Comparison of ENCODE assay signal across 8 cellular contexts in the genomic region with DNA sequence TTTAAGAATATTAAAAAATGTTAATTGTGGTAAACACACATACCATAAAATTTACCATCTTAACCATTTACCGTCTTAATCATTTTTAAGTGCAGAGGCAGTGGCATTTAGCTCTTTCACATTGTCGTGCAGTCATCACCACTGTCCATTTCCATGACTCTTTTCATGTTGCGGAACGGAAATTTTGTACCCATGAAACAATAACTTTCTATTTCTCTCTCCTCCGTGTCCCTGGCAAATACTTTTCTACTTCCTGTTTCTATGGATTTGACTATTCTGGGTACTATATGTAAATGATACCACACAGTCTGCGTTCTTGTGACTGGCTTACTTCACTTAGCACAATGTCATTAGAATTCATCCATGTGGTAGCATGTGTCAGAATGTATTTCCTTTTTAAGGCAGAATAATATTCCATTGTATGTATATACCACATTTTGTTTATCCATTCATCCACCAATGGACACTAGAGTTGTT. TPM values are rescaled to one million over a fixed set of nuclear protein-coding genes. Genes with fewer than 3 reads are reported as not detected.
A peak's percentile ranks its signal among the peaks of the same experiment; 100 is the strongest.
DNase-seq lines count a peak whose midpoint lies in the region; ATAC-seq, FAIRE-seq and TF ChIP-seq lines count a peak whose summit lies in the region.

No MANE protein-coding gene starts in this region.

- peaks cover 60% of the 10 kb centered on the region for H3K4me1 Mint-ChIP-seq in astrocyte (ENCODE audit: low read depth, unreplicated experiment)

- TF ChIP-seq CTCF in HL-60 (IDR thresholded peaks at IDR 0.05; ENCODE audit: insufficient read depth, low read length) = no peak
- TF ChIP-seq CTCF in astrocyte (IDR thresholded peaks at IDR 0.05; ENCODE audit: insufficient read depth, low read depth, low read length) = no peak
- TF ChIP-seq CTCF in heart right ventricle (IDR thresholded peaks at IDR 0.05) = no peak

- 85 to 87% methylated on average over 6 of the region's 6 CpGs for WGBS in heart right ventricle, 2 donors

- H3K9me3 ChIP-seq in astrocyte (ENCODE audit: insufficient read depth, low read depth, low read length) (no peaks in the 10 kb centered on the region), heart right ventricle (no peaks in the 10 kb centered on the region)

- H3K4me1 ChIP-seq in astrocyte (ENCODE audit: insufficient read depth, low read length) = peaks cover 56% of the 10 kb centered on the region
- H3K4me1 ChIP-seq in heart right ventricle = peaks cover 12 to 90% (median 71%) of the 10 kb centered on the region in 9 donors

- FAIRE-seq in astrocyte (lab: Jason Lieb, UNC) = no peak

- H3K9ac ChIP-seq in astrocyte (ENCODE audit: low read length) = peak overlapping the region; percentile 31

- H3K36me3 ChIP-seq in astrocyte (ENCODE audit: insufficient read depth, low read length) (no peaks in the 10 kb centered on the region), heart right ventricle (no peaks in the 10 kb centered on the region)

- H4K20me1 ChIP-seq in astrocyte (ENCODE audit: insufficient read depth, low read length) = peaks cover 10% of the 10 kb centered on the region

- peak overlapping the region; percentile 12; the same call in 1 of the 2 replicates for H3K27ac ChIP-seq in HL-60 (replicated peaks)
- peak overlapping the region; percentile 96 for H3K27ac ChIP-seq in astrocyte (ENCODE audit: low read depth, low read length)
- peak overlapping the region in 5 of 10 donors; percentile 27 to 70 (median 50) for H3K27ac ChIP-seq in heart right ventricle

- no peak overlapping the region for H2AFZ ChIP-seq in astrocyte (ENCODE audit: low read depth, low read length)

- no peaks in the 10 kb centered on the region for H3K36me3 Mint-ChIP-seq in astrocyte (ENCODE audit: low read depth, unreplicated experiment)

- H3K27me3 ChIP-seq in HL-60 (ENCODE audit: insufficient read depth, poor library complexity, severe bottlenecking) = no peaks in the 10 kb centered on the region
- no peaks in the 10 kb centered on the region for H3K27me3 ChIP-seq in astrocyte (ENCODE audit: insufficient read depth, low read length)
- H3K27me3 ChIP-seq in heart right ventricle = no peaks in the 10 kb centered on the region

- peaks cover 93% of the 10 kb centered on the region for H3K79me2 ChIP-seq in astrocyte (ENCODE audit: insufficient read depth, low read length)

- no peaks in the 10 kb centered on the region for H3K9me3 Mint-ChIP-seq in astrocyte (ENCODE audit: unreplicated experiment)

- DNase-seq in stimulated activated naive CD4-positive, alpha-beta T cell treated with Interleukin-2 at 50 U/mL for 16 hours (lab: John Stamatoyannopoulos, UW) = peak; percentile 45
- no peak for DNase-seq in stimulated activated naive CD4-positive, alpha-beta T cell (lab: John Stamatoyannopoulos, UW)
- peak; percentile 2 to 8 for DNase-seq in HL-60 (ENCODE audit: low read depth in 1 of 2, low spot score in 1 of 2)
- no peak for DNase-seq in astrocyte (ENCODE audit: low read depth)
- no peak for DNase-seq in NCI-H510A (lab: John Stamatoyannopoulos, UW)
- no peak for DNase-seq in HCEC 1CT
- DNase-seq in occipital lobe (lab: John Stamatoyannopoulos, UW) = no peak
- DNase-seq in heart right ventricle = no peak

- peak overlapping the region; percentile 57 for H3K4me2 ChIP-seq in astrocyte (ENCODE audit: low read length)

- no peak for ATAC-seq in heart right ventricle

- H3K4me3 ChIP-seq in HL-60 (replicated peaks; ENCODE audit: insufficient read depth, low read length) = 0 out of 2 replicates have a peak overlapping the region, but pooled peaks have one; percentile 8
- H3K4me3 ChIP-seq in astrocyte (ENCODE audit: insufficient read depth, low read depth, low read length) = no peak overlapping the region
- peak overlapping the region in 1 of 10 donors; percentile 12 for H3K4me3 ChIP-seq in heart right ventricle

- intact Hi-C loops in heart right ventricle (cut with DNase I) = no loop called here

- no peak overlapping the region for H3K4me3 Mint-ChIP-seq in astrocyte (ENCODE audit: unreplicated experiment)

- H3K27ac Mint-ChIP-seq in astrocyte (ENCODE audit: unreplicated experiment) = peak overlapping the region; percentile 44

- no peaks in the 10 kb centered on the region for H3K27me3 Mint-ChIP-seq in astrocyte (ENCODE audit: low read depth, unreplicated experiment)

RNA-seq across cellular contexts. Expression of a gene that starts 27.9 kb away (rescaled TPM):
- total RNA-seq in astrocyte (93.0 and 98.2 TPM in 2 replicates), occipital lobe (142 TPM), heart right ventricle (100 to 1,000 TPM; 325 to 645 (median 537) TPM)
- 100 to 1,000 TPM in 1 of 2 donors, 10 to 100 TPM in 1; 89.3 to 143 TPM for polyA plus RNA-seq in heart right ventricle

Comparison
In these comparisons a context has a peak if more than half of its experiments do, and no peak if none do; other contexts are left out.
1. DNase-seq: peak in stimulated activated naive CD4-positive, alpha-beta T cell treated with Interleukin-2 at 50 U/mL for 16 hours (single experiment) and HL-60 (2 of 2); none in stimulated activated naive CD4-positive, alpha-beta T cell (0 of 6), astrocyte (single experiment), NCI-H510A (single experiment), HCEC 1CT (single experiment), occipital lobe (single experiment) and heart right ventricle (0 of 2).